Comparison of ENCODE assay signal across 1 cellular context in genomic region chr7:6407434-6407833, GRCh38.
TF ChIP-seq lines count a peak whose summit lies in the region.

No MANE protein-coding gene starts in this region.

TF ChIP-seq in IMR-90, 13 proteins besides CTCF, POLR2A, EP300 and RAD21:
- TF ChIP-seq RFX5 (IDR thresholded peaks at IDR 0.05; ENCODE audit: low read depth, low read length) (no peak), SMC3 (IDR thresholded peaks at IDR 0.05; ENCODE audit: low read depth, low read length) (no peak), MXI1 (IDR thresholded peaks at IDR 0.05; ENCODE audit: borderline replicate concordance, low read depth, low read length) (no peak), ELK1 (IDR thresholded peaks at IDR 0.05; ENCODE audit: borderline replicate concordance, low read depth, low read length) (no peak), CHD1 (IDR thresholded peaks at IDR 0.05; ENCODE audit: low read depth, low read length) (no peak), USF2 (IDR thresholded peaks at IDR 0.05; ENCODE audit: low read depth, low read length) (no peak), MAZ (IDR thresholded peaks at IDR 0.05; ENCODE audit: borderline replicate concordance, low read depth, low read length) (no peak), MAFK (IDR thresholded peaks at IDR 0.05; ENCODE audit: low read depth, low read length) (no peak), CEBPB (IDR thresholded peaks at IDR 0.05; ENCODE audit: low read depth, low read length) (no peak)
